ENCODE assay signal across 10 cellular contexts in the genomic region with DNA sequence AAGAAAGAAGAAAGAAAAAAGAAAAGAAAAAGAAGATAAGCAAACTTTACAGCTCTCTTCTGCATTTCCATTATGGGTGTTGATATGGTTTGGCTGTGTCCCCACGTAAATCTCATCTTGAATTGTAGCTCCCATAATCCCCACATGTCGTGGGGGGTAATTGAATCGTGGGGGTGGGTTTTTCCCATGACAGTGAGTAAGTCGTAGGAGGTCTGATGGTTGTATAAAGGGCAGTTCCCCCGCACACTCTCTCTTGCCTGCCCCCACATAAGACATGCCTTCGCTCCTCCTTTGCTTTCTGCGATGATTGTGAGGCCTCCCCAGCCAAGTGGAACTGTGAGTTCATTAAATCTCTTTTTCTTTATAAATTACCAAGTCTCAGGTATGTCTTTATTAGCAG.
"Had no signal": no experiment of that assay in that cellular context is flagged by ENCODE, and none has a peak within 500 bp of the region (broad histone marks: within the 10 kb centered on the region; RNA-seq: fewer than 3 reads in every experiment).

No MANE protein-coding gene starts in this region.

- H3K27ac ChIP-seq: VCaP, WERI-Rb-1 had no signal

- H3K36me3 ChIP-seq: WERI-Rb-1 had no signal

- ATAC-seq: activated CD4-positive, alpha-beta T cell treated with anti-CD3 and anti-CD28 coated beads for 36 hours; activated CD4-positive, CD25-positive, alpha-beta regulatory T cell treated with anti-CD3 and anti-CD28 coated beads, Interleukin-2, amount 50 U/mL, for 24 hours; activated CD8-positive, alpha-beta memory T cell treated with anti-CD3 and anti-CD28 coated beads, Interleukin-2, amount 10 ng/mL, durations not matched to agents 7 days and 5 days; activated CD8-positive, alpha-beta T cell treated with anti-CD3 and anti-CD28 coated beads for 36 hours; activated CD8-positive, alpha-beta T cell treated with anti-CD3 and anti-CD28 coated beads, Interleukin-2, amount 10 ng/mL, durations not matched to agents 7 days and 5 days; T-cell; T-helper 17 cell; WTC11 had no signal
